Comparison of ENCODE assay signal across 8 cellular contexts in genomic region chr6:42746452-42747400, GRCh38. TPM values are rescaled to one million over a fixed set of nuclear protein-coding genes. Genes with fewer than 3 reads are reported as not detected.
DNase-seq lines count a peak whose midpoint lies in the region; ATAC-seq and TF ChIP-seq lines count a peak whose summit lies in the region.

No MANE protein-coding gene starts in this region.

- peak; percentile 91 for TF ChIP-seq POLR2A in GM18951 (IDR thresholded peaks at IDR 0.05; ENCODE audit: extremely low read depth, insufficient read depth, insufficient read length)

- DNase-seq in AG08396 (ENCODE audit: low spot score) = peak; percentile 85
- DNase-seq in NCI-H446 treated with DMSO at 0.1 percent for 48 hours (lab: John Stamatoyannopoulos, UW) = peak; percentile 94
- DNase-seq in activated CD4-positive, alpha-beta T cell treated with anti-CD3 and anti-CD28 coated beads for 1 hour = peak; percentile 64
- DNase-seq in cerebellar nuclear complex (lab: John Stamatoyannopoulos, UW) = peak; percentile 2 to 69
- DNase-seq in kidney epithelial cell (ENCODE audit: low read depth) = peak; percentile 62
- peak; percentile 62 to 64 for DNase-seq in stimulated activated CD4-positive, alpha-beta T cell treated with anti-CD3 and anti-CD28 coated beads, Interleukin-15, amount 100 ng/mL, for 1 hour (ENCODE audit: low read depth in 1 of 2, low spot score in 1 of 2)

- in situ Hi-C loops in GM18951 (cut with MboI; ENCODE audit: low sequenced_read_pairs, unreplicated experiment) = no loop called here

- H3K4me3 ChIP-seq in kidney epithelial cell (ENCODE audit: low read depth, low read length) = peak overlapping the region; percentile 76

- H3K36me3 ChIP-seq in kidney epithelial cell (ENCODE audit: control insufficient read depth, insufficient read depth, low read length) = no peaks in the 10 kb centered on the region

- H3K27me3 ChIP-seq in kidney epithelial cell (ENCODE audit: control insufficient read depth, insufficient read depth, low read length) = no peaks in the 10 kb centered on the region

- peak; percentile 50 for ATAC-seq in HG03175 (IDR thresholded peaks at IDR 0.05; ENCODE audit: unreplicated experiment)

- TF ChIP-seq CTCF in kidney epithelial cell (IDR thresholded peaks at IDR 0.05; ENCODE audit: insufficient read depth, low read length, poor library complexity, severe bottlenecking) = no peak

RNA-seq across cellular contexts. Expression of gene TBCC, which starts 0.8 kb away (rescaled TPM):
- total RNA-seq in kidney epithelial cell = 55.2 and 57.0 TPM in 2 replicates

RNA-seq across cellular contexts. Expression of gene PRPH2, which starts 24.3 kb away (rescaled TPM):
- 0.21 and 0.34 TPM in 2 replicates for total RNA-seq in kidney epithelial cell

RNA-seq across cellular contexts. Expression of gene BICRAL, which starts 35.1 kb away (rescaled TPM):
- 5.2 and 7.1 TPM in 2 replicates for total RNA-seq in kidney epithelial cell

Comparison
In these comparisons a context has a peak if more than half of its experiments do, and no peak if none do; other contexts are left out.
1. Peak in every context shown above with its lines: DNase-seq, ATAC-seq and H3K4me3 ChIP-seq.
2. DNase-seq: peak in every context shown above with its lines; median percentile 94 in NCI-H446 treated with DMSO at 0.1 percent for 48 hours; 85 in AG08396; 64 in activated CD4-positive, alpha-beta T cell treated with anti-CD3 and anti-CD28 coated beads for 1 hour; 63 in stimulated activated CD4-positive, alpha-beta T cell treated with anti-CD3 and anti-CD28 coated beads, Interleukin-15, amount 100 ng/mL, for 1 hour; 62 in kidney epithelial cell; 36 in cerebellar nuclear complex.